In genomic region chr7:157721468-157722136, GRCh38 we compare ENCODE assay signal across 17 cellular contexts.
"Had no signal": no experiment of that assay in that cellular context is flagged by ENCODE, and none has a peak within 500 bp of the region (broad histone marks: within the 10 kb centered on the region; RNA-seq: fewer than 3 reads in every experiment).

No MANE protein-coding gene starts in this region.

- H3K36me3 Mint-ChIP-seq: naive thymus-derived CD4-positive, alpha-beta T cell had no signal

- H3K9me3 ChIP-seq: heart left ventricle had no signal

- H3K4me3 Mint-ChIP-seq: naive thymus-derived CD4-positive, alpha-beta T cell; neural crest cell had no signal

- ATAC-seq: esophagus mucosa; heart left ventricle; left lobe of liver; naive thymus-derived CD4-positive, alpha-beta T cell had no signal

- H3K4me1 ChIP-seq: heart left ventricle had no signal

- H3K9me3 Mint-ChIP-seq: neural crest cell had no signal

- H3K27ac ChIP-seq: dorsolateral prefrontal cortex, heart left ventricle had no signal

- H3K27me3 ChIP-seq: dorsolateral prefrontal cortex had no signal

- DNase-seq: cortex of kidney; effector CD8-positive, alpha-beta T cell; hippocampal formation; mammary epithelial cell; naive thymus-derived CD4-positive, alpha-beta T cell; occipital lobe; small intestine; stimulated activated CD4-positive, alpha-beta T cell treated with anti-CD3 and anti-CD28 coated beads, Interleukin-12 subunit alpha, Interleukin-12 subunit beta, amount 100 ng/mL, for 4 hours; stimulated activated naive CD4-positive, alpha-beta T cell treated with Interleukin-2 at 50 U/mL for 16 hours; trophoblast cell had no signal

- H3K4me1 Mint-ChIP-seq: naive thymus-derived CD4-positive, alpha-beta T cell had no signal

- FAIRE-seq: frontal cortex, islet of Langerhans, small intestine had no signal

- H3K36me3 ChIP-seq: heart left ventricle had no signal

- H3K4me3 ChIP-seq: dorsolateral prefrontal cortex, heart left ventricle had no signal

- H3K27ac Mint-ChIP-seq: naive thymus-derived CD4-positive, alpha-beta T cell had no signal
